27 cellular contexts compared by ENCODE assay signal in genomic region chr2:13545320-13545719, GRCh38.
DNase-seq lines count a peak whose midpoint lies in the region; ATAC-seq, FAIRE-seq and TF ChIP-seq lines count a peak whose summit lies in the region.
"Had no signal": no experiment of that assay in that cellular context is flagged by ENCODE, and none has a peak within 500 bp of the region (broad histone marks: within the 10 kb centered on the region; RNA-seq: fewer than 3 reads in every experiment).

No MANE protein-coding gene starts in this region.

- FAIRE-seq in GM19239 (lab: Jason Lieb, UNC): peak; percentile 4
- FAIRE-seq in HepG2 (lab: Jason Lieb, UNC): no peak

- H3K4me2 ChIP-seq in KMS-11 (peak overlapping the region; percentile 55), HepG2 (ENCODE audit: low read depth, low read length) (no peak overlapping the region)

- H3K4me1 ChIP-seq in KMS-11 (ENCODE audit: low read depth, poor library complexity, severe bottlenecking) (peaks cover 100% of the 10 kb centered on the region), HepG2 (ENCODE audit: insufficient read depth, low read length) (no peaks in the 10 kb centered on the region)
- H3K4me1 ChIP-seq: parathyroid adenoma, right atrium auricular region, spleen, vagina had no signal

- no peak overlapping the region for H3K4me3 ChIP-seq in GM12865 (ENCODE audit: low read depth, low read length)
- no peak overlapping the region for H3K4me3 ChIP-seq in KMS-11 (IDR thresholded peaks at IDR 0.05; ENCODE audit: insufficient read depth, low read depth, low read length)
- H3K4me3 ChIP-seq in HepG2 (replicated peaks in 1 of 3; ENCODE audit: insufficient read depth in 1 of 3, low read depth in 2 of 3, low read length in 3 of 3): no peak overlapping the region
- H3K4me3 ChIP-seq: right atrium auricular region, spleen, vagina had no signal

- DNase-seq in GM12865 (ENCODE audit: low read depth) (peak; percentile 20), GM19239 (ENCODE audit: insufficient read length, low spot score) (no peak), HepG2 (ENCODE audit: low spot score) (no peak), left ventricle myocardium superior (no peak)
- no peak for DNase-seq in activated naive CD4-positive, alpha-beta T cell (lab: John Stamatoyannopoulos, UW)
- DNase-seq in stimulated activated CD4-positive, alpha-beta T cell treated with anti-CD3 and anti-CD28 coated beads, Interleukin-4, amount 100 ng/mL, for 1 hour: no peak
- DNase-seq: activated CD4-positive, alpha-beta T cell treated with anti-CD3 and anti-CD28 coated beads for 36 hours; activated T-cell treated with anti-CD3 and anti-CD28 coated beads, Interleukin-2, amount 50 U/mL, for 24 hours; brain microvascular endothelial cell; CD8-positive, alpha-beta memory T cell; KG1; kidney glomerular epithelial cell; mammary epithelial cell; MV-4-11; NCI-H1694 treated with DMSO at 0.1 percent for 48 hours; NCI-H2171 treated with DMSO at 0.1 percent for 48 hours; NCI-H524; spleen; stimulated activated CD4-positive, alpha-beta T cell treated with anti-CD3 and anti-CD28 coated beads, Interleukin-4, amount 100 ng/mL, for 4 hours; stimulated activated naive CD4-positive, alpha-beta T cell; T-helper 17 cell had no signal

- no TSS peak for BruUV-seq in HepG2 (replicated peaks; lab: Mats Ljungman, UMichigan)

- H3K9ac ChIP-seq in KMS-11 (no peak overlapping the region), HepG2 (ENCODE audit: insufficient read depth, low read depth, low read length) (no peak overlapping the region)
- H3K9ac ChIP-seq: parathyroid adenoma had no signal

- H4K20me1 ChIP-seq in KMS-11 (ENCODE audit: insufficient read depth) (no peaks in the 10 kb centered on the region), HepG2 (ENCODE audit: insufficient read depth, low read length) (no peaks in the 10 kb centered on the region)

- TF ChIP-seq CTCF in GM12865 (IDR thresholded peaks at IDR 0.05; ENCODE audit: insufficient read depth, low read depth, low read length, missing control alignments): no peak
- TF ChIP-seq CTCF in KMS-11 (conservative IDR thresholded peaks at IDR 0.05; ENCODE audit: low read depth, low read length): no peak
- TF ChIP-seq CTCF in HepG2 (CRISPR knock-in tag; IDR thresholded peaks at IDR 0.05): no peak

- CTCF ChIA-PET in HepG2 (lab: Yijun Ruan, JAX; ENCODE audit: low intra/inter-chr PET ratio, low total read pairs): no interaction called here

- TF ChIP-seq EP300 in HepG2 (IDR thresholded peaks at IDR 0.05; ENCODE audit: low read depth in 2 of 2, low read length in 2 of 2): no peak
- TF ChIP-seq EP300 in HepG2 (CRISPR knock-in tag; IDR thresholded peaks at IDR 0.05; ENCODE audit: borderline replicate concordance): no peak

- no peak for TF ChIP-seq POLR2A in HepG2 (IDR thresholded peaks at IDR 0.05; ENCODE audit: insufficient read depth in 1 of 2, low read depth in 2 of 2, low read length in 2 of 2)

- no peak overlapping the region for H2AFZ ChIP-seq in KMS-11 (ENCODE audit: low read depth)
- no peak overlapping the region for H2AFZ ChIP-seq in HepG2 (ENCODE audit: low read length)
- H2AFZ ChIP-seq: parathyroid adenoma had no signal

- in situ Hi-C loops in HepG2 (cut with HindIII; ENCODE audit: extremely low pct_ligation_motif_present, low pct_unique_long_range_greater_than_20kb): no loop called here

- peak; percentile 49 for ATAC-seq in HG03045 (IDR thresholded peaks at IDR 0.05; ENCODE audit: unreplicated experiment)
- no peak for ATAC-seq in HepG2
- ATAC-seq in left ventricle myocardium superior: no peak
- ATAC-seq: activated CD4-positive, alpha-beta T cell treated with anti-CD3 and anti-CD28 coated beads for 36 hours; HCT116; T-helper 17 cell had no signal

- TF ChIP-seq RAD21 in HepG2 (CRISPR knock-in tag; IDR thresholded peaks at IDR 0.05): no peak

- intact Hi-C loops in HepG2 (cut with micrococcal nuclease; ENCODE audit: unreplicated experiment) (no loop called here), left ventricle myocardium superior (cut with micrococcal nuclease) (no loop called here)

- H3K9me3 ChIP-seq in HepG2 (ENCODE audit: low read length): peaks cover 82% of the 10 kb centered on the region
- H3K9me3 ChIP-seq: right atrium auricular region, spleen, vagina had no signal

- H3K36me3 ChIP-seq in KMS-11 (ENCODE audit: insufficient read depth): no peaks in the 10 kb centered on the region
- H3K36me3 ChIP-seq in HepG2 (replicated peaks in 1 of 2; ENCODE audit: control insufficient read depth in 1 of 2, insufficient read depth in 2 of 2, low read length in 2 of 2): no peaks in the 10 kb centered on the region
- H3K36me3 ChIP-seq: brain microvascular endothelial cell, right atrium auricular region, spleen, vagina had no signal

- WGBS in HepG2 (ENCODE audit: low lambda C conversion rate): 29% methylated on average over 2 of the region's 2 CpGs

- H3K79me2 ChIP-seq in KMS-11 (ENCODE audit: insufficient read depth, low read depth): no peaks in the 10 kb centered on the region
- H3K79me2 ChIP-seq in HepG2 (ENCODE audit: insufficient read depth, low read length): no peaks in the 10 kb centered on the region
- H3K79me2 ChIP-seq: parathyroid adenoma had no signal

- POLR2A ChIA-PET in HepG2 (lab: Yijun Ruan, JAX): no interaction called here

- H3K27ac ChIP-seq in KMS-11 (peak overlapping the region; percentile 84; the same call in 1 of the 2 replicates), HepG2 (ENCODE audit: extremely low read length, insufficient read depth, low read length) (no peak overlapping the region)
- H3K27ac ChIP-seq: brain microvascular endothelial cell, parathyroid adenoma, right atrium auricular region, spleen, vagina had no signal

- no peaks in the 10 kb centered on the region for H3K27me3 ChIP-seq in KMS-11 (ENCODE audit: insufficient read depth, low read depth)
- no peaks in the 10 kb centered on the region for H3K27me3 ChIP-seq in HepG2 (ENCODE audit: control insufficient read depth in 1 of 2, insufficient read depth in 2 of 2, low read length in 2 of 2)
- H3K27me3 ChIP-seq: brain microvascular endothelial cell, right atrium auricular region, spleen, vagina had no signal

TF ChIP-seq in HepG2, 621 proteins besides CTCF, POLR2A, EP300 and RAD21:
- TF ChIP-seq KDM2A (CRISPR knock-in tag; IDR thresholded peaks at IDR 0.05; ENCODE audit: borderline replicate concordance, low read depth): no peak
- TF ChIP-seq CERS6 (CRISPR knock-in tag; IDR thresholded peaks at IDR 0.05): no peak
